ENCODE assay signal across 20 cellular contexts in the genomic region with DNA sequence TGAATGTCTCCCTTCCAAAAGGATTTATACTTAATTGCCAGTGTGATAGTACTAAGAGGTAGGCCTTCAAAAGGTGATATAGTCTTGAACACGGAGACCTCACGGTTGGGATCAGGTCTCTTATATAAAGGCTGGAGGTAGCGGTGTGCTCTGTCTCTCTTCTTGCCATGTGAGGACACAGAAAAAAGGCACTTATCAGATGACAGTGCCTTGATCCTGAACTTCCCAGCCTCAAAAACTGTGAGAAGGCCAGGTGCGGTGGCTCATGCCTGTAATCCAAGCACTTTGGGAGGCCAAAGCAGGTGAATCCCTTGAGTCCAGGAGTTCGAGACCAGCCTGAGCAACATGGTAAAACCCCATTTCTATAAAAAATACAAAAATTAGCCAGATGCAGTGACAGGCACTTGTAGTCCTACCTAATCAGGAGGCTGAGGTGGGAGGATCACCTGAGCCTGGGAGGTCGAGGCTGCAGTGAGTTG.
A peak's percentile ranks its signal among the peaks of the same experiment; 100 is the strongest.
DNase-seq lines count a peak whose midpoint lies in the region; ATAC-seq, FAIRE-seq and TF ChIP-seq lines count a peak whose summit lies in the region.
"Had no signal": no experiment of that assay in that cellular context is flagged by ENCODE, and none has a peak within 500 bp of the region (broad histone marks: within the 10 kb centered on the region; RNA-seq: fewer than 3 reads in every experiment).

No MANE protein-coding gene starts in this region.

- no peaks in the 10 kb centered on the region for H3K9me3 ChIP-seq in K562 (replicated peaks; ENCODE audit: control insufficient read depth, insufficient read depth, low read depth, low read length)
- H3K9me3 ChIP-seq: A549, Caco-2 had no signal

- ATAC-seq in K562 (no peak), memory B cell (ENCODE audit: low read depth) (no peak), GM18520 (IDR thresholded peaks at IDR 0.05; ENCODE audit: unreplicated experiment) (no peak)
- no peak for ATAC-seq in stimulated activated naive B cell treated with anti-CD40 and anti-IgM and Interleukin-4, amounts not matched to agents 10 μg/mL and 1 μg/mL and 100 μg/mL, for 72 hours (replicated peaks)
- ATAC-seq: A549; CD8-positive, alpha-beta T cell had no signal

- no peak overlapping the region for H3K4me2 ChIP-seq in K562 (ENCODE audit: insufficient read depth, low read length)
- H3K4me2 ChIP-seq: A549; BLaER1 treated with 17β-estradiol and CSF1 and Interleukin-3, amounts not matched to agents 10 nM and 100 nM had no signal

- POLR2A ChIA-PET in K562 (lab: Yijun Ruan, JAX) = interaction anchor here (0.6 to 10.8 kb wide), 5 partner anchors 7 to 79 kb away, joined by 3 to 98 read pairs (median 3); no protein-coding TSS in a partner anchor
- POLR2A ChIA-PET in activated CD4-positive, alpha-beta T cell treated with anti-CD3 and anti-CD28 coated beads, Interleukin-2, amount 10 ng/mL, durations not matched to agents 7 days and 5 days (lab: Charles Lee) = no interaction called here

- no peak overlapping the region for H3K4me3 ChIP-seq in K562
- H3K4me3 ChIP-seq: A549; BLaER1 treated with 17β-estradiol and CSF1 and Interleukin-3, amounts not matched to agents 10 nM and 100 nM had no signal

- H3K27ac ChIP-seq in K562 (ENCODE audit: extremely low read depth, low read depth, low read length) = no peak overlapping the region
- H3K27ac ChIP-seq: A549; BLaER1 treated with 17β-estradiol and CSF1 and Interleukin-3, amounts not matched to agents 10 nM and 100 nM; C4-2B had no signal

- no peak overlapping the region for H2AFZ ChIP-seq in K562 (ENCODE audit: low read depth, low read length)

- no peak for TF ChIP-seq EP300 in K562 (IDR thresholded peaks at IDR 0.05; ENCODE audit: low read length)

- H4K20me1 ChIP-seq in K562 (replicated peaks; ENCODE audit: control insufficient read depth, insufficient read depth, low read length) = 0 out of 2 replicates have a peak, but pooled peaks cover 13% of the 10 kb centered on the region
- H4K20me1 ChIP-seq: BLaER1 treated with 17β-estradiol and CSF1 and Interleukin-3, amounts not matched to agents 10 nM and 100 nM had no signal

- H3K36me3 ChIP-seq in K562 (ENCODE audit: control insufficient read depth, insufficient read depth, low read length) = no peaks in the 10 kb centered on the region
- H3K36me3 ChIP-seq: BLaER1 treated with 17β-estradiol and CSF1 and Interleukin-3, amounts not matched to agents 10 nM and 100 nM had no signal

- H3K9me3 Mint-ChIP-seq in memory B cell = peaks cover 16% of the 10 kb centered on the region
- H3K9me3 Mint-ChIP-seq in stimulated activated naive B cell treated with anti-CD40 and anti-IgM and Interleukin-4, amounts not matched to agents 10 μg/mL and 1 μg/mL and 100 μg/mL, for 72 hours = peaks cover 7 to 12% of the 10 kb centered on the region in 2 donors
- H3K9me3 Mint-ChIP-seq in activated CD4-positive, alpha-beta T cell treated with anti-CD3 and anti-CD28 coated beads, Interleukin-2, amount 10 ng/mL, durations not matched to agents 7 days and 5 days = no peaks in the 10 kb centered on the region
- H3K9me3 Mint-ChIP-seq: CD4-positive, alpha-beta T cell; CD8-positive, alpha-beta T cell had no signal

- H3K27ac Mint-ChIP-seq in memory B cell = peak overlapping the region; percentile 50
- H3K27ac Mint-ChIP-seq in stimulated activated naive B cell treated with anti-CD40 and anti-IgM and Interleukin-4, amounts not matched to agents 10 μg/mL and 1 μg/mL and 100 μg/mL, for 72 hours = peak overlapping the region; percentile 21
- H3K27ac Mint-ChIP-seq in activated CD4-positive, alpha-beta T cell treated with anti-CD3 and anti-CD28 coated beads, Interleukin-2, amount 10 ng/mL, durations not matched to agents 7 days and 5 days = no peak overlapping the region
- H3K27ac Mint-ChIP-seq: B cell; CD4-positive, alpha-beta T cell; CD8-positive, alpha-beta T cell had no signal

- in situ Hi-C loops in K562 (cut with MboI) = no loop called here

- intact Hi-C loops in K562 (cut with micrococcal nuclease) = no loop called here

- H3K4me1 ChIP-seq in K562 (replicated peaks in 1 of 2; ENCODE audit: control insufficient read depth in 2 of 2, insufficient read depth in 2 of 2, low read length in 2 of 2) = no peaks in the 10 kb centered on the region
- H3K4me1 ChIP-seq: A549, Caco-2 had no signal

- peaks cover 58 to 78% of the 10 kb centered on the region in 2 experiments for H3K27me3 ChIP-seq in K562 (ENCODE audit: control insufficient read depth in 2 of 2, insufficient read depth in 2 of 2, low read length in 2 of 2)
- H3K27me3 ChIP-seq: BLaER1 treated with 17β-estradiol and CSF1 and Interleukin-3, amounts not matched to agents 10 nM and 100 nM had no signal

- H3K4me1 Mint-ChIP-seq in memory B cell = peaks cover 29% of the 10 kb centered on the region
- H3K4me1 Mint-ChIP-seq in stimulated activated naive B cell treated with anti-CD40 and anti-IgM and Interleukin-4, amounts not matched to agents 10 μg/mL and 1 μg/mL and 100 μg/mL, for 72 hours = peaks cover 14 to 17% of the 10 kb centered on the region in 2 donors
- peaks cover 15% of the 10 kb centered on the region for H3K4me1 Mint-ChIP-seq in activated CD4-positive, alpha-beta T cell treated with anti-CD3 and anti-CD28 coated beads, Interleukin-2, amount 10 ng/mL, durations not matched to agents 7 days and 5 days

- H3K9ac ChIP-seq in K562 (ENCODE audit: insufficient read depth in 1 of 2, low read depth in 2 of 2, low read length in 2 of 2) = no peak overlapping the region
- H3K9ac ChIP-seq: BLaER1 treated with 17β-estradiol and CSF1 and Interleukin-3, amounts not matched to agents 10 nM and 100 nM had no signal

- no peak for TF ChIP-seq RAD21 in K562 (CRISPR knock-in tag; conservative IDR thresholded peaks at IDR 0.05 in 1 of 2, IDR thresholded peaks at IDR 0.05 in 1 of 2)

- WGBS in K562 (ENCODE audit: insufficient coverage, low coverage, missing lambda C conversion rate) = 3% methylated on average over 6 of the region's 6 CpGs

- FAIRE-seq in K562 (lab: Jason Lieb, UNC) = no peak
- FAIRE-seq: A549, D721Med, G401.6, GM12891 had no signal

- BruUV-seq in K562 (replicated peaks; lab: Mats Ljungman, UMichigan) = no TSS peak

- H3K9me1 ChIP-seq in K562 (ENCODE audit: control insufficient read depth, insufficient read depth, low read length) = no peaks in the 10 kb centered on the region

- TF ChIP-seq POLR2A in K562 (conservative IDR thresholded peaks at IDR 0.05) = no peak

- H3K79me2 ChIP-seq in K562 (ENCODE audit: control insufficient read depth, insufficient read depth, low read length) = no peaks in the 10 kb centered on the region

- DNase-seq in K562 (ENCODE audit: extremely low read depth in 1 of 4, low spot score in 3 of 4) = no peak
- DNase-seq in memory B cell (ENCODE audit: low spot score in 2 of 2) = no peak
- DNase-seq in stimulated activated naive B cell treated with anti-CD40 and anti-IgM and Interleukin-4, amounts not matched to agents 10 μg/mL and 1 μg/mL and 100 μg/mL, for 72 hours = no peak
- no peak for DNase-seq in 8988T
- no peak for DNase-seq in activated CD4-positive, alpha-beta T cell treated with anti-CD3 and anti-CD28 coated beads, Interleukin-2, amount 10 ng/mL, durations not matched to agents 7 days and 5 days
- DNase-seq: AML-193; Caco-2; Calu3; CD4-positive, alpha-beta T cell; CD8-positive, alpha-beta T cell; DMS79 treated with DMSO at 0.1 percent for 48 hours; GF-D8 had no signal

- peaks cover 42% of the 10 kb centered on the region for H3K36me3 Mint-ChIP-seq in memory B cell
- H3K36me3 Mint-ChIP-seq in stimulated activated naive B cell treated with anti-CD40 and anti-IgM and Interleukin-4, amounts not matched to agents 10 μg/mL and 1 μg/mL and 100 μg/mL, for 72 hours = peaks cover 3 to 32% of the 10 kb centered on the region in 2 donors
- H3K36me3 Mint-ChIP-seq in activated CD4-positive, alpha-beta T cell treated with anti-CD3 and anti-CD28 coated beads, Interleukin-2, amount 10 ng/mL, durations not matched to agents 7 days and 5 days (ENCODE audit: low read depth) = no peaks in the 10 kb centered on the region
- H3K36me3 Mint-ChIP-seq: CD8-positive, alpha-beta T cell had no signal

- H3K27me3 Mint-ChIP-seq in memory B cell = no peaks in the 10 kb centered on the region
- H3K27me3 Mint-ChIP-seq in stimulated activated naive B cell treated with anti-CD40 and anti-IgM and Interleukin-4, amounts not matched to agents 10 μg/mL and 1 μg/mL and 100 μg/mL, for 72 hours = no peaks in the 10 kb centered on the region
- H3K27me3 Mint-ChIP-seq in activated CD4-positive, alpha-beta T cell treated with anti-CD3 and anti-CD28 coated beads, Interleukin-2, amount 10 ng/mL, durations not matched to agents 7 days and 5 days = peaks cover 31% of the 10 kb centered on the region
- H3K27me3 Mint-ChIP-seq: B cell had no signal

- no peak overlapping the region for H3K4me3 Mint-ChIP-seq in memory B cell
- no peak overlapping the region for H3K4me3 Mint-ChIP-seq in stimulated activated naive B cell treated with anti-CD40 and anti-IgM and Interleukin-4, amounts not matched to agents 10 μg/mL and 1 μg/mL and 100 μg/mL, for 72 hours
- H3K4me3 Mint-ChIP-seq in activated CD4-positive, alpha-beta T cell treated with anti-CD3 and anti-CD28 coated beads, Interleukin-2, amount 10 ng/mL, durations not matched to agents 7 days and 5 days = no peak overlapping the region
- H3K4me3 Mint-ChIP-seq: B cell; CD4-positive, alpha-beta T cell; CD8-positive, alpha-beta T cell had no signal

- CTCF ChIA-PET in K562 (lab: Yijun Ruan, JAX; ENCODE audit: low intra/inter-chr PET ratio) = interaction anchor here (0.6 to 1.0 kb wide), 2 partner anchors 61 to 66 kb away, joined by 3 read pairs; no protein-coding TSS in a partner anchor
- CTCF ChIA-PET in activated CD4-positive, alpha-beta T cell treated with anti-CD3 and anti-CD28 coated beads, Interleukin-2, amount 10 ng/mL, durations not matched to agents 7 days and 5 days (lab: Charles Lee) = no interaction called here

- TF ChIP-seq CTCF in K562 (IDR thresholded peaks at IDR 0.05 in 2 of 3, conservative IDR thresholded peaks at IDR 0.05 in 1 of 3; ENCODE audit: insufficient read depth in 2 of 3, low read depth in 1 of 3, low read length in 3 of 3) = no peak

TF ChIP-seq in K562, 482 proteins besides CTCF, POLR2A, EP300 and RAD21 (continues in another document):
- no peak for TF ChIP-seq ZNF354B (CRISPR knock-in tag; IDR thresholded peaks at IDR 0.05)
- no peak for TF ChIP-seq RFX5 (IDR thresholded peaks at IDR 0.05; ENCODE audit: low read depth, low read length)
- TF ChIP-seq CREBBP (IDR thresholded peaks at IDR 0.05; ENCODE audit: low read depth, low read length) = no peak
- TF ChIP-seq ZNF644 (tag; IDR thresholded peaks at IDR 0.05; ENCODE audit: low read depth) = no peak
- no peak for TF ChIP-seq TSC22D4 (tag; IDR thresholded peaks at IDR 0.05)
- TF ChIP-seq MYNN (IDR thresholded peaks at IDR 0.05) = no peak
- TF ChIP-seq MYNN (CRISPR knock-in tag; IDR thresholded peaks at IDR 0.05) = peak; percentile 33; the same call in 1 of the 2 replicates
